ENCODE assay signal across 1 cellular context in the genomic region with DNA sequence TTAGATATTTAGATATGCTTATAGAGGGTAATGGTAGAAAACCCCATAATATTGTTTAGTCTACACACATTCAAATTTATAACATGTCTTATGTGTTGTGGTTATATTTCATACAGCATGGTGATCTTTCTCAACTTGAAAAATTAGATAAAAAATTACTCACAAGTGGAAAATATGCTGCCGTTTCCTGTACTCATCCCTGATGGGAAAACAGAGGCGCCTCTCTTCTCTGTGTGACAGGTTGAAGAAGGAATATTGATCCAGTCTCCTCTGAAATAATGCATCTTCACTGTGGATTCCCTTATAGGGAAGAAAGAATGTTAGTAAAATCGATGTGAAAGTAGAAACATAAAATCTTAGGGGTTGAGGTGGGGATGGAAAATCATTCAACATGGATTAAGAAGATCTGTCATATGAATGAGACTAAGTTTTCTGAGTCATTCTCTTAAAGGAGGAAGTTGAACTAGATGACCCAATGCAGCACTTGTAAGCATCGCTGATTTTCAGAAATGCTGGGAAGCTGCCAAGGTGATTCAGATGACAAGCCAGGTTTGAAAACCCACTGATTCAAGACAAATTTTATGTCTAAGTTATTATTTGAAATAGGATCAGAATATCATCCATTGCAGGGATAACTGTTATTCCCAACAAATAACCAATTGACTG.
TF ChIP-seq lines count a peak whose summit lies in the region.

No MANE protein-coding gene starts in this region.

TF ChIP-seq in IMR-90, 13 proteins besides CTCF, POLR2A, EP300 and RAD21 (continued from another document):
- TF ChIP-seq CEBPB (IDR thresholded peaks at IDR 0.05; ENCODE audit: low read depth, low read length) (peak; percentile 49; the same call in 1 of the 2 replicates), BHLHE40 (IDR thresholded peaks at IDR 0.05; ENCODE audit: low read depth, low read length) (no peak), MAFK (IDR thresholded peaks at IDR 0.05; ENCODE audit: low read depth, low read length) (no peak), RFX5 (IDR thresholded peaks at IDR 0.05; ENCODE audit: low read depth, low read length) (no peak)
- TF ChIP-seq, protein P1, sequence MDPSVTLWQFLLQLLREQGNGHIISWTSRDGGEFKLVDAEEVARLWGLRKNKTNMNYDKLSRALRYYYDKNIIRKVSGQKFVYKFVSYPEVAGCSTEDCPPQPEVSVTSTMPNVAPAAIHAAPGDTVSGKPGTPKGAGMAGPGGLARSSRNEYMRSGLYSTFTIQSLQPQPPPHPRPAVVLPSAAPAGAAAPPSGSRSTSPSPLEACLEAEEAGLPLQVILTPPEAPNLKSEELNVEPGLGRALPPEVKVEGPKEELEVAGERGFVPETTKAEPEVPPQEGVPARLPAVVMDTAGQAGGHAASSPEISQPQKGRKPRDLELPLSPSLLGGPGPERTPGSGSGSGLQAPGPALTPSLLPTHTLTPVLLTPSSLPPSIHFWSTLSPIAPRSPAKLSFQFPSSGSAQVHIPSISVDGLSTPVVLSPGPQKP (IDR thresholded peaks at IDR 0.05; ENCODE audit: borderline replicate concordance, low read depth, low read length), result no peak
